ENCODE assay signal across 23 cellular contexts in genomic region chr21:44734026-44734745, GRCh38. TPM values are rescaled to one million over a fixed set of nuclear protein-coding genes. Genes with fewer than 3 reads are reported as not detected.
DNase-seq lines count a peak whose midpoint lies in the region; ATAC-seq, FAIRE-seq and TF ChIP-seq lines count a peak whose summit lies in the region.
"Had no signal": no experiment of that assay in that cellular context is flagged by ENCODE, and none has a peak within 500 bp of the region (broad histone marks: within the 10 kb centered on the region; RNA-seq: fewer than 3 reads in every experiment).

No MANE protein-coding gene starts in this region.

- POLR2A ChIA-PET in H1 (lab: Charles Lee; ENCODE audit: partially characterized antibody) = no interaction called here

- peak; percentile 24 for ATAC-seq in sciatic nerve
- ATAC-seq in body of pancreas = no peak
- ATAC-seq: GM12878 had no signal

- peak; percentile 15 for DNase-seq in D341Med (ENCODE audit: low spot score)
- peak; percentile 20 for DNase-seq in H9
- DNase-seq in H1 (ENCODE audit: low read depth in 1 of 2, low spot score in 2 of 2) = peak in 1 of 2 experiments; percentile 33
- DNase-seq in sciatic nerve (ENCODE audit: low spot score) = peak; percentile 34
- DNase-seq in trophoblast cell = no peak
- no peak for DNase-seq in body of pancreas
- no peak for DNase-seq in mesenchymal stem cell
- DNase-seq: AML-193; Calu3; CD4-positive, alpha-beta T cell; DMS79; GOT3; Kasumi-1; NCI-H187 treated with DMSO at 0.1 percent for 48 hours; NCI-H446; NK-92 treated with Interleukin-12 subunit alpha and Interleukin-12 subunit beta, amount 100 ng/mL, for 24 hours had no signal

- H3K79me2 ChIP-seq in H9 (ENCODE audit: insufficient read depth, low read length) = no peaks in the 10 kb centered on the region
- no peaks in the 10 kb centered on the region for H3K79me2 ChIP-seq in H1 (ENCODE audit: control insufficient read depth in 1 of 2, insufficient read depth in 2 of 2, low read length in 2 of 2)
- no peaks in the 10 kb centered on the region for H3K79me2 ChIP-seq in trophoblast cell (ENCODE audit: control insufficient read depth, insufficient read depth, low read length, poor library complexity)

- H3K27me3 ChIP-seq in H9 (ENCODE audit: insufficient read depth, low read length) (no peaks in the 10 kb centered on the region), H1 (replicated peaks in 1 of 4; ENCODE audit: control insufficient read depth in 3 of 4, extremely low read depth in 1 of 4, insufficient read depth in 3 of 4, low read length in 3 of 4) (no peaks in the 10 kb centered on the region), trophoblast cell (ENCODE audit: insufficient read depth, low read length) (peaks cover under 1% of the 10 kb centered on the region), body of pancreas (no peaks in the 10 kb centered on the region), mesenchymal stem cell (ENCODE audit: control insufficient read depth in 1 of 2, insufficient read depth in 1 of 2, low read length in 2 of 2) (peaks cover 11 to 31% of the 10 kb centered on the region in 2 experiments)

- H2AK5ac ChIP-seq in H9 (ENCODE audit: insufficient read length, low read length) = no peak overlapping the region
- H2AK5ac ChIP-seq in H1 (ENCODE audit: low read depth, low read length) = peak overlapping the region; percentile 5; the same call in 1 of the 2 replicates
- no peak overlapping the region for H2AK5ac ChIP-seq in trophoblast cell (ENCODE audit: low read length)
- no peak overlapping the region for H2AK5ac ChIP-seq in mesenchymal stem cell (ENCODE audit: low read length, severe bottlenecking)

- intact Hi-C loops in sciatic nerve (cut with DNase I) (no loop called here), body of pancreas (cut with DNase I) (no loop called here)

- H2BK15ac ChIP-seq in H9 (ENCODE audit: low read depth, low read length) (no peak overlapping the region), H1 (ENCODE audit: low read length) (no peak overlapping the region), mesenchymal stem cell (ENCODE audit: low read depth, poor library complexity, severe bottlenecking) (no peak overlapping the region)

- no peaks in the 10 kb centered on the region for H3K9me3 Mint-ChIP-seq in H9
- H3K9me3 Mint-ChIP-seq: CD4-positive, alpha-beta T cell; IgD-negative memory B cell had no signal

- H4K12ac ChIP-seq in trophoblast cell (ENCODE audit: low read depth, low read length) = no peak overlapping the region

- peaks cover 9% of the 10 kb centered on the region for H3K27me3 Mint-ChIP-seq in H9 (ENCODE audit: low read depth)

- H3K4me1 Mint-ChIP-seq in H9 = peaks cover 48 to 49% of the 10 kb centered on the region in 2 experiments
- H3K4me1 Mint-ChIP-seq: IgD-negative memory B cell had no signal

- H3K9me3 ChIP-seq in H9 (ENCODE audit: control insufficient read depth, low read depth, low read length) = no peaks in the 10 kb centered on the region
- peaks cover 33 to 48% of the 10 kb centered on the region in 2 experiments for H3K9me3 ChIP-seq in H1 (ENCODE audit: insufficient read depth in 2 of 2, low read depth in 1 of 2, low read length in 1 of 2)
- peaks cover 34% of the 10 kb centered on the region for H3K9me3 ChIP-seq in trophoblast cell (ENCODE audit: insufficient read depth, low read depth, low read length)
- H3K9me3 ChIP-seq in body of pancreas = peaks cover 0 to 8% (median 0%) of the 10 kb centered on the region in 3 donors
- H3K9me3 ChIP-seq in mesenchymal stem cell (ENCODE audit: control insufficient read depth, low read length) = peaks cover 32% of the 10 kb centered on the region

- H3K4me1 ChIP-seq in H9 (ENCODE audit: insufficient read depth, low read length) (no peaks in the 10 kb centered on the region), H1 (replicated peaks in 1 of 4; ENCODE audit: control insufficient read depth in 3 of 4, insufficient read depth in 4 of 4, low read length in 3 of 4) (no peaks in the 10 kb centered on the region), trophoblast cell (ENCODE audit: control insufficient read depth in 1 of 2, insufficient read depth in 2 of 2, low read length in 2 of 2) (no peaks in the 10 kb centered on the region), body of pancreas (no peaks in the 10 kb centered on the region), mesenchymal stem cell (ENCODE audit: control insufficient read depth, insufficient read depth, low read depth, low read length) (no peaks in the 10 kb centered on the region)

- TF ChIP-seq POLR2A in H1 (IDR thresholded peaks at IDR 0.05; ENCODE audit: control extremely low read depth in 1 of 2, low read depth in 2 of 2, low read length in 2 of 2) = no peak
- TF ChIP-seq POLR2A in body of pancreas (IDR thresholded peaks at IDR 0.05) = no peak

- H2BK12ac ChIP-seq in H9 (ENCODE audit: insufficient read length, low read depth, low read length) (no peak overlapping the region), H1 (ENCODE audit: low read depth, low read length) (no peak overlapping the region), trophoblast cell (ENCODE audit: low read length) (no peak overlapping the region), mesenchymal stem cell (ENCODE audit: low read length in 2 of 2) (no peak overlapping the region)

- H4K20me1 ChIP-seq in H9 (ENCODE audit: control insufficient read depth, insufficient read depth, insufficient read length) = no peaks in the 10 kb centered on the region
- H4K20me1 ChIP-seq in H1 (replicated peaks in 1 of 2; ENCODE audit: control insufficient read depth in 1 of 2, insufficient read depth in 2 of 2, low read length in 2 of 2) = no peaks in the 10 kb centered on the region

- H3K14ac ChIP-seq in H9 (ENCODE audit: insufficient read depth, low read length) (no peak overlapping the region; the same call in 1 of the 2 replicates), H1 (ENCODE audit: insufficient read length) (no peak overlapping the region), trophoblast cell (ENCODE audit: low read length) (no peak overlapping the region), mesenchymal stem cell (ENCODE audit: low read length in 2 of 2) (no peak overlapping the region)

- no peak overlapping the region for H4K5ac ChIP-seq in H9 (ENCODE audit: insufficient read length, low read depth, low read length)
- no peak overlapping the region for H4K5ac ChIP-seq in H1 (ENCODE audit: insufficient read length, low read depth, low read length)

- no peak overlapping the region for H3K18ac ChIP-seq in H9 (ENCODE audit: insufficient read length, low read depth, low read length)
- no peak overlapping the region for H3K18ac ChIP-seq in H1 (ENCODE audit: extremely low read depth, low read length)
- H3K18ac ChIP-seq in trophoblast cell (ENCODE audit: low read length) = no peak overlapping the region
- H3K18ac ChIP-seq in mesenchymal stem cell (ENCODE audit: low read depth in 1 of 2, low read length in 2 of 2) = no peak overlapping the region

- no peak overlapping the region for H3K27ac Mint-ChIP-seq in H9
- H3K27ac Mint-ChIP-seq: CD4-positive, alpha-beta T cell; IgD-negative memory B cell had no signal

- H2BK120ac ChIP-seq in H9 (ENCODE audit: low read depth, low read length, poor library complexity, severe bottlenecking) = no peak overlapping the region
- H2BK120ac ChIP-seq in H1 (replicated peaks; ENCODE audit: low read depth, low read length) = no peak overlapping the region
- no peak overlapping the region for H2BK120ac ChIP-seq in trophoblast cell (ENCODE audit: insufficient read depth, low read length, poor library complexity)
- H2BK120ac ChIP-seq in mesenchymal stem cell (ENCODE audit: low read depth, low read length) = no peak overlapping the region

- CTCF ChIA-PET in H1 (lab: Charles Lee; ENCODE audit: partially characterized antibody) = interaction anchor here (0.6 to 1.1 kb wide), 4 partner anchors 8 to 93 kb away, joined by 3 to 4 read pairs (median 4); no protein-coding TSS in a partner anchor

- no peak for TF ChIP-seq RAD21 in H1 (IDR thresholded peaks at IDR 0.05 in 1 of 2, conservative IDR thresholded peaks at IDR 0.05 in 1 of 2; ENCODE audit: low read depth in 2 of 2, low read length in 2 of 2)

- H3K27ac ChIP-seq in H9 (ENCODE audit: insufficient read length, low read depth, low read length) = no peak overlapping the region
- H3K27ac ChIP-seq in H1 (ENCODE audit: low read depth, low read length) = no peak overlapping the region
- H3K27ac ChIP-seq in trophoblast cell (ENCODE audit: low read depth, low read length) = no peak overlapping the region
- no peak overlapping the region for H3K27ac ChIP-seq in body of pancreas
- no peak overlapping the region for H3K27ac ChIP-seq in mesenchymal stem cell (ENCODE audit: low read length, poor library complexity, severe bottlenecking)
- H3K27ac ChIP-seq: RWPE1 had no signal

- H3K23ac ChIP-seq in H9 (ENCODE audit: insufficient read length, low read depth, low read length) = no peak overlapping the region
- H3K23ac ChIP-seq in H1 (ENCODE audit: insufficient read length) = no peak overlapping the region
- H3K23ac ChIP-seq in trophoblast cell (ENCODE audit: low read length) = no peak overlapping the region
- H3K23ac ChIP-seq in mesenchymal stem cell (ENCODE audit: low read length in 2 of 2) = no peak overlapping the region

- H3K36me3 Mint-ChIP-seq in H9 (ENCODE audit: insufficient read depth in 1 of 3, low read depth in 3 of 3) = peaks cover 0 to 10% (median 2%) of the 10 kb centered on the region in 3 experiments; a peak in 3 of 7 replicates
- H3K36me3 Mint-ChIP-seq: IgD-negative memory B cell had no signal

- H3K56ac ChIP-seq in H9 (ENCODE audit: insufficient read length, low read depth, low read length) (no peak overlapping the region), H1 (replicated peaks; ENCODE audit: insufficient read length, low read depth, low read length) (no peak overlapping the region)

- FAIRE-seq in H1 (lab: Jason Lieb, UNC) = no peak
- FAIRE-seq: G401.6, GM12878, GM18507 had no signal

- no peak for TF ChIP-seq EP300 in H1 (IDR thresholded peaks at IDR 0.05; ENCODE audit: borderline replicate concordance in 1 of 2, low read depth in 2 of 2, low read length in 2 of 2)

- no peak overlapping the region for H2AFZ ChIP-seq in H9 (ENCODE audit: low read length)
- no peak overlapping the region for H2AFZ ChIP-seq in H1 (ENCODE audit: low read length)
- H2AFZ ChIP-seq in trophoblast cell (ENCODE audit: insufficient read depth, low read length, poor library complexity) = no peak overlapping the region
- H2AFZ ChIP-seq in mesenchymal stem cell (ENCODE audit: low read depth, low read length) = no peak overlapping the region

- H3K23me2 ChIP-seq in H9 (ENCODE audit: insufficient read length, low read depth, low read length, poor library complexity, severe bottlenecking) = peaks cover 3% of the 10 kb centered on the region
- H3K23me2 ChIP-seq in H1 (ENCODE audit: low read depth, low read length) = no peaks in the 10 kb centered on the region

- no peak overlapping the region for H3T11ph ChIP-seq in H9 (ENCODE audit: low read length)

- H4K8ac ChIP-seq in H9 (replicated peaks; ENCODE audit: insufficient read length, low read depth, low read length) (no peak overlapping the region), H1 (ENCODE audit: extremely low read depth, insufficient read depth, low read length) (no peak overlapping the region; the same call in 1 of the 2 replicates), trophoblast cell (ENCODE audit: low read depth, low read length) (no peak overlapping the region), mesenchymal stem cell (ENCODE audit: low read length) (no peak overlapping the region)

- TF ChIP-seq CTCF in H9 (conservative IDR thresholded peaks at IDR 0.05) (no peak), H1 (IDR thresholded peaks at IDR 0.05; ENCODE audit: control extremely low read depth in 1 of 3, insufficient read depth in 1 of 3, low read depth in 1 of 3, low read length in 3 of 3) (no peak), body of pancreas (IDR thresholded peaks at IDR 0.05) (no peak)

- H3K4me2 ChIP-seq in H9 (ENCODE audit: insufficient read depth, insufficient read length, low read length) = no peak overlapping the region
- no peak overlapping the region for H3K4me2 ChIP-seq in H1 (ENCODE audit: insufficient read depth in 1 of 2, low read depth in 2 of 2, low read length in 2 of 2)
- H3K4me2 ChIP-seq in trophoblast cell (ENCODE audit: low read length) = no peak overlapping the region
- H3K4me2 ChIP-seq in mesenchymal stem cell (ENCODE audit: low read length, poor library complexity, severe bottlenecking) = no peak overlapping the region

- H3K4ac ChIP-seq in H9 (ENCODE audit: low read depth, low read length) (no peak overlapping the region), H1 (replicated peaks; ENCODE audit: insufficient read length, low read depth, low read length) (no peak overlapping the region), trophoblast cell (ENCODE audit: low read depth, low read length) (no peak overlapping the region), mesenchymal stem cell (ENCODE audit: low read depth in 1 of 2, low read length in 2 of 2) (no peak overlapping the region)

- H3K79me1 ChIP-seq in H9 (ENCODE audit: insufficient read depth, low read depth, low read length, poor library complexity, severe bottlenecking) = no peaks in the 10 kb centered on the region
- no peaks in the 10 kb centered on the region for H3K79me1 ChIP-seq in H1 (ENCODE audit: low read depth, low read length)
- no peaks in the 10 kb centered on the region for H3K79me1 ChIP-seq in trophoblast cell (ENCODE audit: low read length)
- H3K79me1 ChIP-seq in mesenchymal stem cell (replicated peaks; ENCODE audit: low read length, poor library complexity, severe bottlenecking) = no peaks in the 10 kb centered on the region

- no peaks in the 10 kb centered on the region for H3K36me3 ChIP-seq in H1 (ENCODE audit: control insufficient read depth in 2 of 4, insufficient read depth in 4 of 4, low read length in 3 of 4)
- H3K36me3 ChIP-seq in trophoblast cell (ENCODE audit: control insufficient read depth in 1 of 2, insufficient read depth in 2 of 2, low read length in 2 of 2) = no peaks in the 10 kb centered on the region
- H3K36me3 ChIP-seq in body of pancreas (replicated peaks in 1 of 2; ENCODE audit: insufficient read depth in 1 of 2, low read depth in 2 of 2) = no peaks in the 10 kb centered on the region
- H3K36me3 ChIP-seq in mesenchymal stem cell (ENCODE audit: control insufficient read depth in 1 of 2, insufficient read depth in 2 of 2, low read depth in 1 of 2, low read length in 2 of 2) = no peaks in the 10 kb centered on the region

- H2BK5ac ChIP-seq in H9 (ENCODE audit: insufficient read length, low read length) (no peak overlapping the region), H1 (ENCODE audit: low read depth, low read length) (no peak overlapping the region), trophoblast cell (ENCODE audit: low read depth, low read length, poor library complexity) (no peak overlapping the region), mesenchymal stem cell (ENCODE audit: low read depth, low read length, poor library complexity, severe bottlenecking) (no peak overlapping the region)

- H4K91ac ChIP-seq in H9 (ENCODE audit: insufficient read length, low read depth, low read length) (no peak overlapping the region), H1 (replicated peaks; ENCODE audit: insufficient read length, low read length) (no peak overlapping the region), trophoblast cell (ENCODE audit: low read depth, low read length) (no peak overlapping the region), mesenchymal stem cell (ENCODE audit: low read length) (no peak overlapping the region)

- no CpG with 5 or more reads among the region's 21 CpGs for WGBS in H9 (ENCODE audit: extremely low coverage, insufficient read length, low lambda C conversion rate)
- 90% methylated on average over 16 of the region's 21 CpGs; no CpG with 5 or more reads in 1 of the 2 experiments for WGBS in H1 (ENCODE audit: extremely low coverage in 1 of 2, insufficient coverage in 1 of 2, insufficient read length in 1 of 2, insufficient replicate concordance in 2 of 2, low coverage in 1 of 2, low lambda C conversion rate in 2 of 2, missing lambda C conversion rate in 1 of 2), 2 experiments
- WGBS in trophoblast cell (ENCODE audit: extremely low coverage, insufficient coverage, insufficient read length) = no CpG with 5 or more reads among the region's 21 CpGs
- WGBS in body of pancreas, 2 donors = 78 to 80% methylated on average over 5 to 21 of the region's 21 CpGs
- 82% methylated on average over 21 of the region's 21 CpGs for WGBS in mesenchymal stem cell

- H3K9ac ChIP-seq in H9 (ENCODE audit: extremely low read depth, insufficient read length, low read length) (no peak overlapping the region), H1 (replicated peaks in 1 of 4; ENCODE audit: extremely low read depth in 1 of 4, low read depth in 3 of 4, low read length in 3 of 4) (no peak overlapping the region), trophoblast cell (ENCODE audit: low read length) (no peak overlapping the region), mesenchymal stem cell (ENCODE audit: low read length) (no peak overlapping the region)

- no peak overlapping the region for H2BK20ac ChIP-seq in H9 (ENCODE audit: low read depth, low read length, poor library complexity, severe bottlenecking)
- H2BK20ac ChIP-seq in H1 (ENCODE audit: low read length) = no peak overlapping the region

- no peak overlapping the region for H3K4me3 ChIP-seq in H1 (ENCODE audit: extremely low read depth in 1 of 4, insufficient read depth in 2 of 4, low read depth in 3 of 4, low read length in 4 of 4)
- H3K4me3 ChIP-seq in trophoblast cell (ENCODE audit: low read depth, low read length) = no peak overlapping the region
- no peak overlapping the region for H3K4me3 ChIP-seq in body of pancreas
- no peak overlapping the region for H3K4me3 ChIP-seq in mesenchymal stem cell (ENCODE audit: insufficient read depth in 1 of 2, low read depth in 1 of 2, low read length in 2 of 2)
- H3K4me3 ChIP-seq: GM12878 had no signal

- H3K4me3 Mint-ChIP-seq in H9 = no peak overlapping the region
- H3K4me3 Mint-ChIP-seq: CD4-positive, alpha-beta T cell; IgD-negative memory B cell had no signal

RNA-seq across cellular contexts. Expression of gene TSPEAR, which starts 22.8 kb away (rescaled TPM):
- 1.2 and 1.3 TPM in 2 replicates for total RNA-seq in H9 (2021)
- 0.58 and 1.1 TPM in 2 replicates for total RNA-seq in H1 (2021; fragmentation: NEBNext Ultra II Directional; extraction: Animal tissue kit (Norgen Biotek cat#: 25700))
- 0.89 and 1.5 TPM in 2 replicates for polyA plus RNA-seq in H1 (2011; rRNA removed)
- polyA plus RNA-seq in H1 (2011; cell fraction: cytosol; rRNA removed) = 1.3 TPM
- polyA plus RNA-seq in H1 (2011; cell fraction: nucleus; rRNA removed) = 5.0 TPM
- polyA plus RNA-seq in H1 (2012, experiment 1 of 2) = 1.3 to 2.9 TPM (median 2.1 TPM) in 4 replicates
- 0.75 TPM for polyA plus RNA-seq in H1 (2012, experiment 2 of 2)
- 0.14 TPM for polyA plus RNA-seq in H1 (2013, experiment 1 of 2)
- 0.11 TPM for polyA plus RNA-seq in H1 (2013, experiment 2 of 2)
- polyA minus RNA-seq in H1 (2011; rRNA and poly(A)+ RNA removed) = 1.4 and 2.0 TPM in 2 replicates
- 1.2 TPM for polyA minus RNA-seq in H1 (2011; cell fraction: cytosol; rRNA and poly(A)+ RNA removed)
- 3.9 TPM for polyA minus RNA-seq in H1 (2011; cell fraction: nucleus; rRNA and poly(A)+ RNA removed)
- not detected for total RNA-seq in sciatic nerve
- not detected in 2 replicates for polyA plus RNA-seq in trophoblast cell (2013)
- total RNA-seq in body of pancreas = under 1 TPM in 1 of 2 donors, not detected in 1; 0.52 TPM
- not detected for polyA plus RNA-seq in mesenchymal stem cell (2013, experiment 1 of 2)
- polyA plus RNA-seq in mesenchymal stem cell (2013, experiment 2 of 2) = not detected
- total RNA-seq: Calu3; CD4-positive, alpha-beta T cell; GM12878; HT-29; OCI-LY7 had no signal
- polyA plus RNA-seq: GM12878, IgD-negative memory B cell had no signal

RNA-seq across cellular contexts. Expression of gene KRTAP10-12, which starts 37.2 kb away (rescaled TPM):
- total RNA-seq in H9 (2021) (not detected in 2 replicates), sciatic nerve (not detected), body of pancreas (not detected)
- not detected in 2 replicates for total RNA-seq in H1 (2021; fragmentation: NEBNext Ultra II Directional; extraction: Animal tissue kit (Norgen Biotek cat#: 25700))
- not detected in 2 replicates for polyA plus RNA-seq in H1 (2011; rRNA removed)
- not detected for polyA plus RNA-seq in H1 (2011; cell fraction: cytosol; rRNA removed)
- polyA plus RNA-seq in H1 (2011; cell fraction: nucleus; rRNA removed) = not detected
- 0.20 to 0.44 TPM in 2 of 4 replicates, not detected in the others for polyA plus RNA-seq in H1 (2012, experiment 1 of 2)
- not detected for polyA plus RNA-seq in H1 (2012, experiment 2 of 2)
- not detected for polyA plus RNA-seq in H1 (2013, experiment 1 of 2)
- not detected for polyA plus RNA-seq in H1 (2013, experiment 2 of 2)
- not detected in 2 replicates for polyA minus RNA-seq in H1 (2011; rRNA and poly(A)+ RNA removed)
- polyA minus RNA-seq in H1 (2011; cell fraction: cytosol; rRNA and poly(A)+ RNA removed) = not detected
- not detected for polyA minus RNA-seq in H1 (2011; cell fraction: nucleus; rRNA and poly(A)+ RNA removed)
- polyA plus RNA-seq in trophoblast cell (2013) = not detected in 2 replicates
- not detected for polyA plus RNA-seq in mesenchymal stem cell (2013, experiment 1 of 2)
- polyA plus RNA-seq in mesenchymal stem cell (2013, experiment 2 of 2) = not detected
- total RNA-seq: Calu3; CD4-positive, alpha-beta T cell; GM12878; HT-29; OCI-LY7 had no signal
- polyA plus RNA-seq: GM12878, IgD-negative memory B cell had no signal

RNA-seq across cellular contexts. Expression of gene KRTAP12-1, which starts 52.2 kb away (rescaled TPM):
- not detected in 2 replicates for total RNA-seq in H9 (2021)
- 0.73 TPM in 1 of 2 replicates, not detected in the other for total RNA-seq in H1 (2021; fragmentation: NEBNext Ultra II Directional; extraction: Animal tissue kit (Norgen Biotek cat#: 25700))
- polyA plus RNA-seq in H1 (2011; rRNA removed) = 0.17 and 0.50 TPM in 2 replicates
- not detected for polyA plus RNA-seq in H1 (2011; cell fraction: cytosol; rRNA removed)
- 0.76 TPM for polyA plus RNA-seq in H1 (2011; cell fraction: nucleus; rRNA removed)
- polyA plus RNA-seq in H1 (2012, experiment 1 of 2) = 0.49 TPM in 1 of 4 replicates, not detected in the others
- not detected for polyA plus RNA-seq in H1 (2012, experiment 2 of 2)
- polyA plus RNA-seq in H1 (2013, experiment 1 of 2) = 0.14 TPM
- polyA plus RNA-seq in H1 (2013, experiment 2 of 2) = not detected
- polyA minus RNA-seq in H1 (2011; rRNA and poly(A)+ RNA removed) = 2.6 and 2.8 TPM in 2 replicates
- not detected for polyA minus RNA-seq in H1 (2011; cell fraction: cytosol; rRNA and poly(A)+ RNA removed)
- polyA minus RNA-seq in H1 (2011; cell fraction: nucleus; rRNA and poly(A)+ RNA removed) = 5.4 TPM
- total RNA-seq in sciatic nerve = not detected
- not detected in 2 replicates for polyA plus RNA-seq in trophoblast cell (2013)
- not detected for total RNA-seq in body of pancreas
- not detected for polyA plus RNA-seq in mesenchymal stem cell (2013, experiment 1 of 2)
- not detected for polyA plus RNA-seq in mesenchymal stem cell (2013, experiment 2 of 2)
- total RNA-seq: Calu3; CD4-positive, alpha-beta T cell; GM12878; HT-29; OCI-LY7 had no signal
- polyA plus RNA-seq: GM12878, IgD-negative memory B cell had no signal

Comparison
In these comparisons a context has a peak if more than half of its experiments do, and no peak if none do; other contexts are left out.
1. DNase-seq: peak in D341Med (single experiment), H9 (single experiment) and sciatic nerve (single experiment); none in trophoblast cell (0 of 2), body of pancreas (0 of 4) and mesenchymal stem cell (single experiment).